ENCODE assay signal across 1 cellular context in the genomic region with DNA sequence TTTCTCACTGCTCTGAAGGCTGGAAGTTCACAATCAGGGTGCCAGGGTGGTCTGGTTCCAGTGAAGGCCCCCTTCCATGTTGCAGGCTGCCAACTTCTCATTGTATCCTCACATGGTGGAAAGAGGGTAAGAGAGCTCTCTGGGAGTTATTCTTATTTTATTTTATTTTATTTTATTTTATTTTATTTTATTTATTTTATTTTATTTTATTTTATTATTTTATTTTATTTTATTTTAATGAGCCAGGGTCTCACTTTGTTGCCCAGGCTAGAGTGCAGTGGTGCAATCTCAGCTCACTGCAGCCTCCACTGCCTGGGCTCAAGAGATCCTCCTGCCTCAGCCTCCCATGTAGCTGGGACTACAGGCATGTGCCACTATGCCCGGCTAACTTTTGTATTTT. TPM values are rescaled to one million over a fixed set of nuclear protein-coding genes. Genes with fewer than 3 reads are reported as not detected.
"Had no signal": no experiment of that assay in that cellular context is flagged by ENCODE, and none has a peak within 500 bp of the region (broad histone marks: within the 10 kb centered on the region; RNA-seq: fewer than 3 reads in every experiment).

No MANE protein-coding gene starts in this region.

RNA-seq across cellular contexts. Expression of gene DNAH3, which starts 5.4 kb away (rescaled TPM):
- total RNA-seq: G401 had no signal

RNA-seq across cellular contexts. Expression of gene ZP2, which starts 55.4 kb away (rescaled TPM):
- total RNA-seq: G401 had no signal
